In genomic region chr16:657487-657886, GRCh38 we compare ENCODE assay signal across 25 cellular contexts. TPM values are rescaled to one million over a fixed set of nuclear protein-coding genes. Genes with fewer than 3 reads are reported as not detected.
DNase-seq lines count a peak whose midpoint lies in the region; ATAC-seq, FAIRE-seq and TF ChIP-seq lines count a peak whose summit lies in the region.
"Had no signal": no experiment of that assay in that cellular context is flagged by ENCODE, and none has a peak within 500 bp of the region (broad histone marks: within the 10 kb centered on the region; RNA-seq: fewer than 3 reads in every experiment).

No MANE protein-coding gene starts in this region.

- no peaks in the 10 kb centered on the region for H3K27me3 ChIP-seq in K562 (ENCODE audit: control insufficient read depth in 2 of 2, insufficient read depth in 2 of 2, low read length in 2 of 2)
- H3K27me3 ChIP-seq in testis = no peaks in the 10 kb centered on the region
- H3K27me3 ChIP-seq: BE2C, BLaER1 had no signal

- H3K9me1 ChIP-seq in K562 (ENCODE audit: control insufficient read depth, insufficient read depth, low read length) = no peaks in the 10 kb centered on the region

- no peaks in the 10 kb centered on the region for H3K9me3 ChIP-seq in HEK293 (ENCODE audit: control insufficient read depth, insufficient read depth, low read depth, low read length)
- H3K9me3 ChIP-seq in K562 (replicated peaks; ENCODE audit: control insufficient read depth, insufficient read depth, low read depth, low read length) = no peaks in the 10 kb centered on the region
- H3K9me3 ChIP-seq in testis = no peaks in the 10 kb centered on the region
- H3K9me3 ChIP-seq: BE2C, BLaER1 had no signal

- in situ Hi-C loops in K562 (cut with MboI) = no loop called here

- no peak overlapping the region for H2AFZ ChIP-seq in K562 (ENCODE audit: low read depth, low read length)

- FAIRE-seq in K562 (lab: Jason Lieb, UNC) = no peak
- FAIRE-seq: A204.1, GM12878, GM12892, GM18507 had no signal

- no peak for TF ChIP-seq RAD21 in K562 (CRISPR knock-in tag; conservative IDR thresholded peaks at IDR 0.05 in 1 of 2, IDR thresholded peaks at IDR 0.05 in 1 of 2)

- 95% methylated on average over 12 of the region's 22 CpGs for whole genome bisulfite sequencing in K562 (ENCODE audit: insufficient coverage, low coverage, missing lambda C conversion rate)
- 94 to 95% methylated on average over 15 of the region's 22 CpGs for WGBS in testis, 2 donors

- no peaks in the 10 kb centered on the region; the same call in 2 of the 3 replicates for H3K79me2 ChIP-seq in K562 (ENCODE audit: control insufficient read depth, insufficient read depth, low read length)

- H3K27ac ChIP-seq in HEK293 (ENCODE audit: extremely low read depth, low read depth, low read length) = no peak overlapping the region
- no peak overlapping the region for H3K27ac ChIP-seq in K562 (ENCODE audit: extremely low read depth, low read depth, low read length)
- H3K27ac ChIP-seq in testis = no peak overlapping the region
- H3K27ac ChIP-seq: BLaER1 had no signal

- H3K36me3 ChIP-seq in HEK293 (ENCODE audit: control insufficient read depth in 2 of 2, insufficient read depth in 1 of 2, low read length in 2 of 2) (peaks cover 0 to 75% of the 10 kb centered on the region in 2 experiments; a peak in 2 of 3 replicates), K562 (ENCODE audit: control insufficient read depth, insufficient read depth, low read length) (no peaks in the 10 kb centered on the region), testis (ENCODE audit: low read depth, missing control alignments) (no peaks in the 10 kb centered on the region)

- TF ChIP-seq CTCF in HEK293 (tag by site-specific recombination; IDR thresholded peaks at IDR 0.05) = no peak
- no peak for TF ChIP-seq CTCF in K562 (IDR thresholded peaks at IDR 0.05 in 2 of 3, conservative IDR thresholded peaks at IDR 0.05 in 1 of 3; ENCODE audit: insufficient read depth in 2 of 3, low read depth in 1 of 3, low read length in 3 of 3)
- TF ChIP-seq CTCF in testis (IDR thresholded peaks at IDR 0.05) = no peak

- no TSS peak for BruUV-seq in K562 (replicated peaks; lab: Mats Ljungman, UMichigan)

- DNase-seq in K562 (ENCODE audit: extremely low read depth in 1 of 4, low spot score in 3 of 4) = no peak
- DNase-seq in HK-2 (ENCODE audit: unreplicated experiment) = no peak
- no peak for DNase-seq in testis
- DNase-seq: 8988T; ACHN; BE2C; C1 segment of cervical spinal cord; CD4-positive, alpha-beta memory T cell; CD4-positive, CD25-positive, alpha-beta regulatory T cell; CD8-positive, alpha-beta memory T cell; COR-L47; DMS 273 treated with DMSO at 0.1 percent for 48 hours; DMS153; DMS53; DMS79; DND-41; EL; GDM1 had no signal

- TF ChIP-seq EP300 in K562 (IDR thresholded peaks at IDR 0.05; ENCODE audit: low read length) = no peak

- no peak overlapping the region for H3K4me3 ChIP-seq in HEK293 (ENCODE audit: low read depth, low read length)
- no peak overlapping the region for H3K4me3 ChIP-seq in K562
- no peak overlapping the region for H3K4me3 ChIP-seq in testis
- H3K4me3 ChIP-seq: BLaER1, GM12878 had no signal

- H3K4me2 ChIP-seq in K562 (ENCODE audit: insufficient read depth, low read length) = no peak overlapping the region
- H3K4me2 ChIP-seq: BLaER1 had no signal

- ATAC-seq in K562 = no peak
- ATAC-seq: GM12878 had no signal

- no peaks in the 10 kb centered on the region for H4K20me1 ChIP-seq in K562 (replicated peaks; ENCODE audit: control insufficient read depth, insufficient read depth, low read length)
- H4K20me1 ChIP-seq: BLaER1 had no signal

- CTCF ChIA-PET in HEK293 (lab: Yijun Ruan, JAX) (no interaction called here), K562 (lab: Yijun Ruan, JAX; ENCODE audit: low intra/inter-chr PET ratio) (no interaction called here)

- intact Hi-C loops in K562 (cut with micrococcal nuclease) = no loop called here
- intact Hi-C loops in testis (cut with DNase I; ENCODE audit: low total_unique reads) = no loop called here

- TF ChIP-seq POLR2A in K562 (conservative IDR thresholded peaks at IDR 0.05) (no peak), testis (IDR thresholded peaks at IDR 0.05) (no peak)

- POLR2A ChIA-PET in HEK293 (lab: Yijun Ruan, JAX) (interaction anchor here (0.6 kb wide), 1 partner anchor 219 kb away, joined by 5 read pairs; no protein-coding TSS in a partner anchor), K562 (lab: Yijun Ruan, JAX) (no interaction called here)

- peak overlapping the region in 1 of 2 experiments; percentile 45; a peak in 1 of 4 replicates for H3K9ac ChIP-seq in K562 (ENCODE audit: insufficient read depth in 1 of 2, low read depth in 2 of 2, low read length in 2 of 2)
- H3K9ac ChIP-seq: BLaER1 had no signal

- H3K4me1 ChIP-seq in HEK293 (ENCODE audit: control insufficient read depth, insufficient read depth, low read length) (peaks cover 3% of the 10 kb centered on the region; the same call in 1 of the 2 replicates), K562 (replicated peaks in 1 of 2; ENCODE audit: control insufficient read depth in 2 of 2, insufficient read depth in 2 of 2, low read length in 2 of 2) (peaks cover 2 to 94% of the 10 kb centered on the region in 2 experiments; a peak in 4 of 5 replicates), testis (peaks cover 12% of the 10 kb centered on the region)

RNA-seq across cellular contexts. Expression of gene WDR90, which starts 8.3 kb away (rescaled TPM):
- 25.8 and 70.2 TPM in 2 replicates for total RNA-seq in K562 (2011; cell fraction: chromatin; rRNA removed; ENCODE audit: low replicate concordance)
- total RNA-seq in K562 (2011; cell fraction: nucleolus; rRNA removed) = 50.4 and 60.9 TPM in 2 replicates
- total RNA-seq in K562 (2011; cell fraction: nucleoplasm; rRNA removed) = 29.8 and 30.4 TPM in 2 replicates
- total RNA-seq in K562 (2014; rRNA removed) (4.9 and 6.5 TPM in 2 replicates), K562 (2014; rRNA removed; fragmentation: Illumina TruSeq; extraction: Trizol) (0.80 and 1.3 TPM in 2 replicates), K562 (2015; rRNA removed; fragmentation: Illumina TruSeq; extraction: Trizol) (3.0 and 3.3 TPM in 2 replicates), K562 (2021) (10.0 and 12.6 TPM in 2 replicates), testis (100 to 1,000 TPM; 155 to 195 TPM)
- polyA plus RNA-seq in K562 (2011; rRNA removed) (5.7 and 9.4 TPM in 2 replicates), K562 (2014; fragmentation: Illumina TruSeq; extraction: Trizol) (1.4 and 4.3 TPM in 2 replicates), K562 (2014; fragmentation: Nextera tagmentation; extraction: Ambion mirVana) (under 1 TPM; 0.44 to 0.46 TPM), K562 (2014; rRNA removed) (8.1 and 10.6 TPM in 2 replicates), testis (ENCODE audit: insufficient read depth, low read depth, low replicate concordance) (102 TPM)
- 3.8 and 9.9 TPM in 2 replicates for polyA plus RNA-seq in K562 (2011; cell fraction: cytosol; rRNA removed)
- polyA plus RNA-seq in K562 (2011; cell fraction: nucleus; rRNA removed) = 72.9 and 107 TPM in 2 replicates
- polyA plus RNA-seq in K562 (2012) = 6.3 and 9.5 TPM in 2 replicates
- 1.0 and 1.4 TPM in 2 replicates for polyA minus RNA-seq in K562 (2011; rRNA and poly(A)+ RNA removed)
- polyA minus RNA-seq in K562 (2011; cell fraction: cytosol; rRNA and poly(A)+ RNA removed) = 2.6 and 4.5 TPM in 2 replicates
- polyA minus RNA-seq in K562 (2011; cell fraction: nucleus; rRNA and poly(A)+ RNA removed) = 20.9 and 23.9 TPM in 2 replicates

RNA-seq across cellular contexts. Expression of gene RHOT2, which starts 10.4 kb away (rescaled TPM):
- total RNA-seq in K562 (2011; cell fraction: chromatin; rRNA removed; ENCODE audit: low replicate concordance) = 214 and 929 TPM in 2 replicates
- total RNA-seq in K562 (2011; cell fraction: nucleolus; rRNA removed) = 1,026 and 1,077 TPM in 2 replicates
- total RNA-seq in K562 (2011; cell fraction: nucleoplasm; rRNA removed) = 329 and 385 TPM in 2 replicates
- total RNA-seq in K562 (2014; rRNA removed) = 116 and 158 TPM in 2 replicates
- 18.6 and 26.7 TPM in 2 replicates for total RNA-seq in K562 (2014; rRNA removed; fragmentation: Illumina TruSeq; extraction: Trizol)
- 83.6 and 87.9 TPM in 2 replicates for total RNA-seq in K562 (2015; rRNA removed; fragmentation: Illumina TruSeq; extraction: Trizol)
- 267 TPM in 2 replicates for total RNA-seq in K562 (2021)
- polyA plus RNA-seq in K562 (2011; rRNA removed) = 118 and 173 TPM in 2 replicates
- 121 and 296 TPM in 2 replicates for polyA plus RNA-seq in K562 (2011; cell fraction: cytosol; rRNA removed)
- 1,454 and 2,407 TPM in 2 replicates for polyA plus RNA-seq in K562 (2011; cell fraction: nucleus; rRNA removed)
- polyA plus RNA-seq in K562 (2012) = 192 and 214 TPM in 2 replicates
- 112 and 139 TPM in 2 replicates for polyA plus RNA-seq in K562 (2014; fragmentation: Illumina TruSeq; extraction: Trizol)
- 1 to 10 TPM; 5.0 to 6.8 TPM for polyA plus RNA-seq in K562 (2014; fragmentation: Nextera tagmentation; extraction: Ambion mirVana)
- 373 and 378 TPM in 2 replicates for polyA plus RNA-seq in K562 (2014; rRNA removed)
- polyA minus RNA-seq in K562 (2011; rRNA and poly(A)+ RNA removed) = 14.4 and 20.6 TPM in 2 replicates
- polyA minus RNA-seq in K562 (2011; cell fraction: cytosol; rRNA and poly(A)+ RNA removed) = 48.0 and 67.2 TPM in 2 replicates
- 214 and 219 TPM in 2 replicates for polyA minus RNA-seq in K562 (2011; cell fraction: nucleus; rRNA and poly(A)+ RNA removed)
- total RNA-seq in testis = 100 to 1,000 TPM; 157 to 176 TPM
- polyA plus RNA-seq in testis (ENCODE audit: insufficient read depth, low read depth, low replicate concordance) = 77.7 TPM

RNA-seq across cellular contexts. Expression of gene MCRIP2, which starts 15.9 kb away (rescaled TPM):
- 33.6 and 106 TPM in 2 replicates for total RNA-seq in K562 (2011; cell fraction: chromatin; rRNA removed; ENCODE audit: low replicate concordance)
- total RNA-seq in K562 (2011; cell fraction: nucleolus; rRNA removed) = 86.7 and 90.7 TPM in 2 replicates
- 54.1 and 55.3 TPM in 2 replicates for total RNA-seq in K562 (2011; cell fraction: nucleoplasm; rRNA removed)
- total RNA-seq in K562 (2014; rRNA removed) (120 and 148 TPM in 2 replicates), K562 (2014; rRNA removed; fragmentation: Illumina TruSeq; extraction: Trizol) (3.4 and 6.3 TPM in 2 replicates), K562 (2015; rRNA removed; fragmentation: Illumina TruSeq; extraction: Trizol) (55.8 and 56.1 TPM in 2 replicates), K562 (2021) (110 and 124 TPM in 2 replicates), testis (100 to 1,000 TPM in 1 of 2 donors, 10 to 100 TPM in 1; 83.1 to 134 TPM)
- polyA plus RNA-seq in K562 (2011; rRNA removed) (35.2 and 47.4 TPM in 2 replicates), K562 (2014; fragmentation: Illumina TruSeq; extraction: Trizol) (12.8 and 40.4 TPM in 2 replicates), K562 (2014; fragmentation: Nextera tagmentation; extraction: Ambion mirVana) (1 to 10 TPM in 1 of 2 experiments, under 1 TPM in 1; 0.80 to 3.5 TPM), K562 (2014; rRNA removed) (111 and 123 TPM in 2 replicates), testis (ENCODE audit: insufficient read depth, low read depth, low replicate concordance) (78.2 TPM)
- polyA plus RNA-seq in K562 (2011; cell fraction: cytosol; rRNA removed) = 70.6 and 207 TPM in 2 replicates
- polyA plus RNA-seq in K562 (2011; cell fraction: nucleus; rRNA removed) = 72.7 and 125 TPM in 2 replicates
- polyA plus RNA-seq in K562 (2012) = 63.1 and 76.1 TPM in 2 replicates
- 5.2 and 5.6 TPM in 2 replicates for polyA minus RNA-seq in K562 (2011; rRNA and poly(A)+ RNA removed)
- 19.4 and 28.1 TPM in 2 replicates for polyA minus RNA-seq in K562 (2011; cell fraction: cytosol; rRNA and poly(A)+ RNA removed)
- polyA minus RNA-seq in K562 (2011; cell fraction: nucleus; rRNA and poly(A)+ RNA removed) = 21.5 and 23.7 TPM in 2 replicates

RNA-seq across cellular contexts. Expression of gene RHBDL1, which starts 18.0 kb away (rescaled TPM):
- 4.0 and 18.2 TPM in 2 replicates for total RNA-seq in K562 (2011; cell fraction: chromatin; rRNA removed; ENCODE audit: low replicate concordance)
- 16.8 and 19.9 TPM in 2 replicates for total RNA-seq in K562 (2011; cell fraction: nucleolus; rRNA removed)
- 6.3 and 7.2 TPM in 2 replicates for total RNA-seq in K562 (2011; cell fraction: nucleoplasm; rRNA removed)
- total RNA-seq in K562 (2014; rRNA removed) = 2.7 and 3.9 TPM in 2 replicates
- 0.11 TPM in 1 of 2 replicates, not detected in the other for total RNA-seq in K562 (2014; rRNA removed; fragmentation: Illumina TruSeq; extraction: Trizol)
- 0.79 and 0.94 TPM in 2 replicates for total RNA-seq in K562 (2015; rRNA removed; fragmentation: Illumina TruSeq; extraction: Trizol)
- 3.6 and 4.0 TPM in 2 replicates for total RNA-seq in K562 (2021)
- polyA plus RNA-seq in K562 (2011; rRNA removed) = 1.7 and 3.5 TPM in 2 replicates
- polyA plus RNA-seq in K562 (2011; cell fraction: cytosol; rRNA removed) = 2.9 and 8.6 TPM in 2 replicates
- polyA plus RNA-seq in K562 (2011; cell fraction: nucleus; rRNA removed) = 36.3 and 53.0 TPM in 2 replicates
- polyA plus RNA-seq in K562 (2012) = 2.4 and 6.7 TPM in 2 replicates
- 0.55 and 1.1 TPM in 2 replicates for polyA plus RNA-seq in K562 (2014; fragmentation: Illumina TruSeq; extraction: Trizol)
- polyA plus RNA-seq in K562 (2014; fragmentation: Nextera tagmentation; extraction: Ambion mirVana) = under 1 TPM in 1 of 2 experiments, not detected in 1; 0.03 TPM
- polyA plus RNA-seq in K562 (2014; rRNA removed) = 3.4 and 5.6 TPM in 2 replicates
- polyA minus RNA-seq in K562 (2011; rRNA and poly(A)+ RNA removed) = 0.15 and 0.39 TPM in 2 replicates
- 1.2 TPM in 1 of 2 replicates, not detected in the other for polyA minus RNA-seq in K562 (2011; cell fraction: cytosol; rRNA and poly(A)+ RNA removed)
- polyA minus RNA-seq in K562 (2011; cell fraction: nucleus; rRNA and poly(A)+ RNA removed) = 3.2 and 5.4 TPM in 2 replicates
- total RNA-seq in testis = 1 to 10 TPM; 8.5 to 9.8 TPM
- polyA plus RNA-seq in testis (ENCODE audit: insufficient read depth, low read depth, low replicate concordance) = 2.1 TPM
- polyA plus RNA-seq: CD14-positive monocyte had no signal

RNA-seq across cellular contexts. Expression of gene METTL26, which starts 21.4 kb away (rescaled TPM):
- 30.5 and 94.1 TPM in 2 replicates for total RNA-seq in K562 (2011; cell fraction: chromatin; rRNA removed; ENCODE audit: low replicate concordance)
- 171 and 175 TPM in 2 replicates for total RNA-seq in K562 (2011; cell fraction: nucleolus; rRNA removed)
- total RNA-seq in K562 (2011; cell fraction: nucleoplasm; rRNA removed) = 71.2 and 82.5 TPM in 2 replicates
- 198 and 279 TPM in 2 replicates for total RNA-seq in K562 (2014; rRNA removed)
- total RNA-seq in K562 (2014; rRNA removed; fragmentation: Illumina TruSeq; extraction: Trizol) = 22.9 and 36.2 TPM in 2 replicates
- 75.4 and 76.5 TPM in 2 replicates for total RNA-seq in K562 (2015; rRNA removed; fragmentation: Illumina TruSeq; extraction: Trizol)
- 177 and 184 TPM in 2 replicates for total RNA-seq in K562 (2021)
- polyA plus RNA-seq in K562 (2011; rRNA removed) = 105 and 115 TPM in 2 replicates
- 139 and 392 TPM in 2 replicates for polyA plus RNA-seq in K562 (2011; cell fraction: cytosol; rRNA removed)
- polyA plus RNA-seq in K562 (2011; cell fraction: nucleus; rRNA removed) = 292 and 379 TPM in 2 replicates
- 145 and 152 TPM in 2 replicates for polyA plus RNA-seq in K562 (2012)
- polyA plus RNA-seq in K562 (2014; fragmentation: Illumina TruSeq; extraction: Trizol) = 80.9 and 91.6 TPM in 2 replicates
- 10 to 100 TPM in 1 of 2 experiments, 1 to 10 TPM in 1; 7.3 to 11.6 TPM for polyA plus RNA-seq in K562 (2014; fragmentation: Nextera tagmentation; extraction: Ambion mirVana)
- 262 and 265 TPM in 2 replicates for polyA plus RNA-seq in K562 (2014; rRNA removed)
- polyA minus RNA-seq in K562 (2011; rRNA and poly(A)+ RNA removed) = 8.4 and 17.6 TPM in 2 replicates
- polyA minus RNA-seq in K562 (2011; cell fraction: cytosol; rRNA and poly(A)+ RNA removed) = 56.4 and 65.7 TPM in 2 replicates
- polyA minus RNA-seq in K562 (2011; cell fraction: nucleus; rRNA and poly(A)+ RNA removed) = 80.4 and 108 TPM in 2 replicates
- total RNA-seq in testis = 100 to 1,000 TPM; 161 to 185 TPM
- polyA plus RNA-seq in testis (ENCODE audit: insufficient read depth, low read depth, low replicate concordance) = 72.1 TPM
